Comparison of ENCODE assay signal across 16 cellular contexts in genomic region chr12:92615703-92616102, GRCh38.
"Had no signal": no experiment of that assay in that cellular context is flagged by ENCODE, and none has a peak within 500 bp of the region (broad histone marks: within the 10 kb centered on the region; RNA-seq: fewer than 3 reads in every experiment).

No MANE protein-coding gene starts in this region.

- DNase-seq: activated CD4-positive, alpha-beta T cell treated with anti-CD3 and anti-CD28 coated beads for 4 hours; activated CD8-positive, alpha-beta memory T cell treated with anti-CD3 and anti-CD28 coated beads, Interleukin-2, amount 50 U/mL, for 48 hours; activated CD8-positive, alpha-beta T cell treated with anti-CD3 and anti-CD28 coated beads, Interleukin-2, amount 10 ng/mL, durations not matched to agents 7 days and 5 days; activated T-cell treated with anti-CD3 and anti-CD28 coated beads, Interleukin-2, amount 50 U/mL, for 1 hour; aorta; KG1; NCI-H1092 treated with DMSO at 0.1 percent for 48 hours; NCI-H1417 treated with DMSO at 0.1 percent for 48 hours; NCI-H187; NCI-H2081; NCI-H526; NCI-H82; RPMI8226; SHP77; SW 1271 had no signal

- H3K27ac ChIP-seq: SJSA1 had no signal

- H3K36me3 ChIP-seq: SJSA1 had no signal

- H3K9me3 ChIP-seq: SJSA1 had no signal

- H3K4me3 ChIP-seq: SJSA1 had no signal

- H3K27me3 ChIP-seq: SJSA1 had no signal
